ENCODE assay signal across 29 cellular contexts in the genomic region with DNA sequence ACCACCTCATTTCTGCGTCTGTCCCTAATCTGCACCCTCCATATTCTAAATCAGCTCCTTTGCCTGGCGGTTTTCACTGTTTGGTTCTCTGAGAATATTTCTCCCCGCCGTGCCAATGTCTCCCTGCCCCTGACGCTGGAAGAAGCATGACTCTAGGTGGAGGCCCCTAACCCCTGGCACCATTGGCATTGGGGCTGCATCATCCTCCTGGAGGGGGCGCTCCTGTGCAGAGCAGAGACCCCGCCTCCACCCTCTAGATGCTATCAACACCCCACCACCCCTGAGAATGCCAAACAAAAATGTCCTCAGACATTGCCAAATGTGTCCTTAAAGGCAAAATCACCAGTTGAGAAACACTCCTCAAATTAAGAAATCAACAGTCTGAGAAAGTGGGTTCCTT. TPM values are rescaled to one million over a fixed set of nuclear protein-coding genes. Genes with fewer than 3 reads are reported as not detected.
DNase-seq lines count a peak whose midpoint lies in the region; ATAC-seq, FAIRE-seq and TF ChIP-seq lines count a peak whose summit lies in the region.
"Had no signal": no experiment of that assay in that cellular context is flagged by ENCODE, and none has a peak within 500 bp of the region (broad histone marks: within the 10 kb centered on the region; RNA-seq: fewer than 3 reads in every experiment).

No MANE protein-coding gene starts in this region.

- no peaks in the 10 kb centered on the region for H3K4me1 ChIP-seq in HepG2 (ENCODE audit: insufficient read depth, low read length)
- no peaks in the 10 kb centered on the region for H3K4me1 ChIP-seq in right lobe of liver
- no peaks in the 10 kb centered on the region for H3K4me1 ChIP-seq in OCI-LY1 (ENCODE audit: insufficient read depth, low read length, severe bottlenecking)
- no peaks in the 10 kb centered on the region for H3K4me1 ChIP-seq in endodermal cell (ENCODE audit: control insufficient read depth, insufficient read depth, low read length)
- H3K4me1 ChIP-seq: HAP-1 had no signal

- H3K9ac ChIP-seq in HepG2 (ENCODE audit: insufficient read depth, low read depth, low read length), result no peak overlapping the region
- no peak overlapping the region for H3K9ac ChIP-seq in OCI-LY1 (ENCODE audit: low read length)
- no peak overlapping the region for H3K9ac ChIP-seq in endodermal cell (ENCODE audit: extremely low read depth, low read length, poor library complexity, severe bottlenecking)
- H3K9ac ChIP-seq: BLaER1 had no signal

- CTCF ChIA-PET in HepG2 (lab: Yijun Ruan, JAX; ENCODE audit: low intra/inter-chr PET ratio, low total read pairs), result no interaction called here

- H3K9me3 ChIP-seq in HepG2 (ENCODE audit: low read length) (no peaks in the 10 kb centered on the region), right lobe of liver (no peaks in the 10 kb centered on the region), OCI-LY1 (ENCODE audit: low read length) (no peaks in the 10 kb centered on the region), endodermal cell (ENCODE audit: control insufficient read depth, low read length) (no peaks in the 10 kb centered on the region)
- H3K9me3 ChIP-seq: BLaER1, HAP-1 had no signal

- DNase-seq in HepG2 (ENCODE audit: low spot score) (no peak), right lobe of liver (no peak), endodermal cell (peak; percentile 63), foreskin fibroblast (no peak), ACHN (no peak)
- DNase-seq: 8988T; CD4-positive, CD25-positive, alpha-beta regulatory T cell; DMS153; HFFc6; KG1; MM.1S; NCI-H2029; NCI-H446; NCI-H524 treated with DMSO at 0.1 percent for 48 hours; NCI-H774; NK-92 treated with Interleukin-12 subunit alpha and Interleukin-12 subunit beta, amount 100 ng/mL, for 24 hours; SHP77 treated with DMSO at 0.1 percent for 48 hours had no signal

- no peaks in the 10 kb centered on the region for H3K79me2 ChIP-seq in HepG2 (ENCODE audit: insufficient read depth, low read length)
- H3K79me2 ChIP-seq in OCI-LY1 (ENCODE audit: insufficient read depth, low read length), result no peaks in the 10 kb centered on the region

- H2AFZ ChIP-seq in HepG2 (ENCODE audit: low read length) (no peak overlapping the region), OCI-LY1 (ENCODE audit: low read length) (no peak overlapping the region)

- intact Hi-C loops in HepG2 (cut with micrococcal nuclease; ENCODE audit: unreplicated experiment), result no loop called here
- intact Hi-C loops in right lobe of liver (cut with DNase I), result no loop called here

- in situ Hi-C loops in HepG2 (cut with HindIII; ENCODE audit: extremely low pct_ligation_motif_present, low pct_unique_long_range_greater_than_20kb) (no loop called here), ACHN (cut with HindIII; ENCODE audit: low pct_ligation_motif_present, low pct_unique_long_range_greater_than_20kb, low sequenced_read_pairs) (no loop called here)

- TF ChIP-seq CTCF in HepG2 (CRISPR knock-in tag; IDR thresholded peaks at IDR 0.05) (peak; percentile 6; the same call in 1 of the 2 replicates), right lobe of liver (IDR thresholded peaks at IDR 0.05) (no peak), OCI-LY1 (IDR thresholded peaks at IDR 0.05; ENCODE audit: low read length) (peak; percentile 24; the same call in 1 of the 2 replicates), endodermal cell (conservative IDR thresholded peaks at IDR 0.05) (peak; percentile 59), foreskin fibroblast (IDR thresholded peaks at IDR 0.05; ENCODE audit: low read depth, low read length) (no peak)

- H3K27me3 ChIP-seq in HepG2 (ENCODE audit: control insufficient read depth in 1 of 2, insufficient read depth in 2 of 2, low read length in 2 of 2), result peaks cover 0 to 2% of the 10 kb centered on the region in 2 experiments; a peak in 2 of 5 replicates
- H3K27me3 ChIP-seq in right lobe of liver, result no peaks in the 10 kb centered on the region
- no peaks in the 10 kb centered on the region for H3K27me3 ChIP-seq in OCI-LY1 (ENCODE audit: insufficient read depth, low read length)
- no peaks in the 10 kb centered on the region for H3K27me3 ChIP-seq in endodermal cell (ENCODE audit: control insufficient read depth, insufficient read depth, low read length, poor library complexity, severe bottlenecking)
- H3K27me3 ChIP-seq: BLaER1 had no signal

- no peak overlapping the region for H3K4me3 Mint-ChIP-seq in endodermal cell
- H3K4me3 Mint-ChIP-seq: CD4-positive, CD25-positive, alpha-beta regulatory T cell; HFFc6 had no signal

- H3K9me3 Mint-ChIP-seq in endodermal cell, result no peaks in the 10 kb centered on the region
- H3K9me3 Mint-ChIP-seq: CD4-positive, CD25-positive, alpha-beta regulatory T cell had no signal

- H3K4me2 ChIP-seq in HepG2 (ENCODE audit: low read depth, low read length), result no peak overlapping the region
- H3K4me2 ChIP-seq in OCI-LY1 (ENCODE audit: low read length), result no peak overlapping the region
- H3K4me2 ChIP-seq: BLaER1 had no signal

- H3K27ac ChIP-seq in HepG2 (ENCODE audit: extremely low read length, insufficient read depth, low read length) (no peak overlapping the region), right lobe of liver (no peak overlapping the region), OCI-LY1 (ENCODE audit: low read depth, low read length, poor library complexity, severe bottlenecking) (no peak overlapping the region), endodermal cell (ENCODE audit: low read depth, low read length) (no peak overlapping the region)
- H3K27ac ChIP-seq: BLaER1 had no signal

- POLR2A ChIA-PET in HepG2 (lab: Yijun Ruan, JAX), result no interaction called here

- no peak overlapping the region for H3K27ac Mint-ChIP-seq in endodermal cell
- H3K27ac Mint-ChIP-seq: CD4-positive, CD25-positive, alpha-beta regulatory T cell; HFFc6 had no signal

- no peaks in the 10 kb centered on the region for H3K9me2 ChIP-seq in OCI-LY1 (ENCODE audit: low read depth, low read length)

- TF ChIP-seq POLR2A in HepG2 (IDR thresholded peaks at IDR 0.05; ENCODE audit: insufficient read depth in 1 of 2, low read depth in 2 of 2, low read length in 2 of 2) (no peak), right lobe of liver (IDR thresholded peaks at IDR 0.05) (no peak)

- H3K4me1 Mint-ChIP-seq in endodermal cell, result peaks cover 4% of the 10 kb centered on the region
- H3K4me1 Mint-ChIP-seq: CD4-positive, CD25-positive, alpha-beta regulatory T cell had no signal

- no peaks in the 10 kb centered on the region for H3K36me3 Mint-ChIP-seq in endodermal cell (ENCODE audit: low read depth)
- H3K36me3 Mint-ChIP-seq: CD4-positive, CD25-positive, alpha-beta regulatory T cell had no signal

- BruUV-seq in HepG2 (replicated peaks; lab: Mats Ljungman, UMichigan), result no TSS peak

- H3F3A ChIP-seq in OCI-LY1 (ENCODE audit: insufficient read depth, low read length), result no peaks in the 10 kb centered on the region

- ATAC-seq in HepG2, result no peak
- no peak for ATAC-seq in right lobe of liver
- no peak for ATAC-seq in GM18870 (IDR thresholded peaks at IDR 0.05; ENCODE audit: unreplicated experiment)
- no peak for ATAC-seq in HG03342 (IDR thresholded peaks at IDR 0.05; ENCODE audit: unreplicated experiment)
- ATAC-seq: Panc1 had no signal

- H4K20me1 ChIP-seq in HepG2 (ENCODE audit: insufficient read depth, low read length) (no peaks in the 10 kb centered on the region), OCI-LY1 (ENCODE audit: insufficient read depth, low read length) (no peaks in the 10 kb centered on the region)
- H4K20me1 ChIP-seq: BLaER1 had no signal

- WGBS in HepG2 (ENCODE audit: low lambda C conversion rate), result 68% methylated on average over 6 of the region's 7 CpGs
- WGBS in right lobe of liver (ENCODE audit: insufficient coverage, low coverage, low lambda C conversion rate, missing lambda C conversion rate), result 65% methylated on average over 5 of the region's 7 CpGs
- 82 to 92% methylated on average over 5 to 7 of the region's 7 CpGs for WGBS in endodermal cell (ENCODE audit: insufficient coverage in 1 of 2, insufficient read length in 1 of 2), 2 experiments

- H3K36me3 ChIP-seq in HepG2 (replicated peaks in 1 of 2; ENCODE audit: control insufficient read depth in 1 of 2, insufficient read depth in 2 of 2, low read length in 2 of 2) (no peaks in the 10 kb centered on the region), right lobe of liver (no peaks in the 10 kb centered on the region), OCI-LY1 (ENCODE audit: insufficient read depth, low read length) (no peaks in the 10 kb centered on the region), endodermal cell (ENCODE audit: control insufficient read depth, insufficient read depth, low read length) (no peaks in the 10 kb centered on the region)
- H3K36me3 ChIP-seq: BLaER1, HAP-1 had no signal

- H3K4me3 ChIP-seq in HepG2 (replicated peaks in 1 of 3; ENCODE audit: insufficient read depth in 1 of 3, low read depth in 2 of 3, low read length in 3 of 3), result no peak overlapping the region
- H3K4me3 ChIP-seq in right lobe of liver, result no peak overlapping the region
- H3K4me3 ChIP-seq in OCI-LY1 (ENCODE audit: low read depth, low read length, poor library complexity, severe bottlenecking), result no peak overlapping the region
- H3K4me3 ChIP-seq in endodermal cell (ENCODE audit: low read length), result no peak overlapping the region
- H3K4me3 ChIP-seq in foreskin fibroblast (ENCODE audit: low read depth in 1 of 2, low read length in 2 of 2), result no peak overlapping the region
- H3K4me3 ChIP-seq: BLaER1, HAP-1 had no signal

- FAIRE-seq in HepG2 (lab: Jason Lieb, UNC), result no peak
- FAIRE-seq: G401.6, GM12891, GM19239, HTR-8/SVneo had no signal

- TF ChIP-seq EP300 in HepG2 (IDR thresholded peaks at IDR 0.05; ENCODE audit: low read depth in 2 of 2, low read length in 2 of 2) (no peak), HepG2 (CRISPR knock-in tag; IDR thresholded peaks at IDR 0.05; ENCODE audit: borderline replicate concordance) (no peak)

- no peak for TF ChIP-seq RAD21 in HepG2 (CRISPR knock-in tag; IDR thresholded peaks at IDR 0.05)

- H3K27me3 Mint-ChIP-seq in endodermal cell (ENCODE audit: insufficient read depth), result peaks cover 24% of the 10 kb centered on the region

RNA-seq across cellular contexts. Expression of a gene that starts 6.5 kb away (rescaled TPM):
- not detected in 2 replicates for total RNA-seq in HepG2 (2016; rRNA removed; fragmentation: Illumina TruSeq; extraction: Trizol)
- not detected in 2 replicates for total RNA-seq in HepG2 (2016; cell fraction: cytosol; rRNA removed; fragmentation: Illumina TruSeq; extraction: Trizol; ENCODE audit: low read depth)
- not detected in 2 replicates for total RNA-seq in HepG2 (2016; cell fraction: insoluble cytoplasmic fraction; rRNA removed; fragmentation: Illumina TruSeq; extraction: Trizol)
- not detected in 2 replicates for total RNA-seq in HepG2 (2016; cell fraction: membrane; rRNA removed; fragmentation: Illumina TruSeq; extraction: Trizol)
- not detected in 2 replicates for total RNA-seq in HepG2 (2016; cell fraction: nucleus; rRNA removed; fragmentation: Illumina TruSeq; extraction: Trizol)
- not detected in 2 replicates for polyA plus RNA-seq in HepG2 (2011; rRNA removed)
- polyA plus RNA-seq in HepG2 (2011; cell fraction: cytosol; rRNA removed), result 0.05 TPM in 1 of 2 replicates, not detected in the other
- polyA plus RNA-seq in HepG2 (2011; cell fraction: nucleus; rRNA removed), result not detected in 2 replicates
- not detected in 2 replicates for polyA plus RNA-seq in HepG2 (2012)
- 0.06 TPM in 1 of 2 replicates, not detected in the other for polyA plus RNA-seq in HepG2 (2016; cell fraction: cytosol; fragmentation: Illumina TruSeq; extraction: Trizol; ENCODE audit: low read depth)
- polyA plus RNA-seq in HepG2 (2016; cell fraction: insoluble cytoplasmic fraction; fragmentation: Illumina TruSeq; extraction: Trizol; ENCODE audit: low read depth), result not detected in 2 replicates
- polyA plus RNA-seq in HepG2 (2016; cell fraction: membrane; fragmentation: Illumina TruSeq; extraction: Trizol; ENCODE audit: low read depth), result not detected in 2 replicates
- not detected in 2 replicates for polyA plus RNA-seq in HepG2 (2016; cell fraction: nucleus; fragmentation: Illumina TruSeq; extraction: Trizol; ENCODE audit: insufficient read depth, low read depth)
- 0.32 TPM in 1 of 2 replicates, not detected in the other for polyA minus RNA-seq in HepG2 (2011; rRNA and poly(A)+ RNA removed; ENCODE audit: low replicate concordance)
- not detected in 2 replicates for polyA minus RNA-seq in HepG2 (2011; cell fraction: cytosol; rRNA and poly(A)+ RNA removed)
- not detected in 2 replicates for polyA minus RNA-seq in HepG2 (2011; cell fraction: nucleus; rRNA and poly(A)+ RNA removed)
- total RNA-seq in right lobe of liver, result not detected
- not detected for total RNA-seq in endodermal cell
- polyA plus RNA-seq in endodermal cell (2013, experiment 1 of 2), result 0.14 TPM
- not detected for polyA plus RNA-seq in endodermal cell (2013, experiment 2 of 2)
- total RNA-seq: CD4-positive, CD25-positive, alpha-beta regulatory T cell; Daoy had no signal
- polyA plus RNA-seq: AG04450; CD4-positive, CD25-positive, alpha-beta regulatory T cell had no signal

RNA-seq across cellular contexts. Expression of a gene that starts 11.0 kb away (rescaled TPM):
- total RNA-seq in HepG2 (2016; rRNA removed; fragmentation: Illumina TruSeq; extraction: Trizol) (not detected in 2 replicates), right lobe of liver (not detected), endodermal cell (not detected)
- not detected in 2 replicates for total RNA-seq in HepG2 (2016; cell fraction: cytosol; rRNA removed; fragmentation: Illumina TruSeq; extraction: Trizol; ENCODE audit: low read depth)
- not detected in 2 replicates for total RNA-seq in HepG2 (2016; cell fraction: insoluble cytoplasmic fraction; rRNA removed; fragmentation: Illumina TruSeq; extraction: Trizol)
- not detected in 2 replicates for total RNA-seq in HepG2 (2016; cell fraction: membrane; rRNA removed; fragmentation: Illumina TruSeq; extraction: Trizol)
- not detected in 2 replicates for total RNA-seq in HepG2 (2016; cell fraction: nucleus; rRNA removed; fragmentation: Illumina TruSeq; extraction: Trizol)
- polyA plus RNA-seq in HepG2 (2011; rRNA removed), result not detected in 2 replicates
- not detected in 2 replicates for polyA plus RNA-seq in HepG2 (2011; cell fraction: cytosol; rRNA removed)
- not detected in 2 replicates for polyA plus RNA-seq in HepG2 (2011; cell fraction: nucleus; rRNA removed)
- polyA plus RNA-seq in HepG2 (2012), result not detected in 2 replicates
- polyA plus RNA-seq in HepG2 (2016; cell fraction: cytosol; fragmentation: Illumina TruSeq; extraction: Trizol; ENCODE audit: low read depth), result not detected in 2 replicates
- not detected in 2 replicates for polyA plus RNA-seq in HepG2 (2016; cell fraction: insoluble cytoplasmic fraction; fragmentation: Illumina TruSeq; extraction: Trizol; ENCODE audit: low read depth)
- not detected in 2 replicates for polyA plus RNA-seq in HepG2 (2016; cell fraction: membrane; fragmentation: Illumina TruSeq; extraction: Trizol; ENCODE audit: low read depth)
- polyA plus RNA-seq in HepG2 (2016; cell fraction: nucleus; fragmentation: Illumina TruSeq; extraction: Trizol; ENCODE audit: insufficient read depth, low read depth), result not detected in 2 replicates
- polyA minus RNA-seq in HepG2 (2011; rRNA and poly(A)+ RNA removed; ENCODE audit: low replicate concordance), result not detected in 2 replicates
- not detected in 2 replicates for polyA minus RNA-seq in HepG2 (2011; cell fraction: cytosol; rRNA and poly(A)+ RNA removed)
- not detected in 2 replicates for polyA minus RNA-seq in HepG2 (2011; cell fraction: nucleus; rRNA and poly(A)+ RNA removed)
- not detected for polyA plus RNA-seq in endodermal cell (2013, experiment 1 of 2)
- polyA plus RNA-seq in endodermal cell (2013, experiment 2 of 2), result not detected
- total RNA-seq: CD4-positive, CD25-positive, alpha-beta regulatory T cell; Daoy; HFFc6 had no signal
- polyA plus RNA-seq: AG04450; CD4-positive, CD25-positive, alpha-beta regulatory T cell had no signal

RNA-seq across cellular contexts. Expression of a gene that starts 15.3 kb away (rescaled TPM):
- total RNA-seq in HepG2 (2016; rRNA removed; fragmentation: Illumina TruSeq; extraction: Trizol), result not detected in 2 replicates
- not detected in 2 replicates for total RNA-seq in HepG2 (2016; cell fraction: cytosol; rRNA removed; fragmentation: Illumina TruSeq; extraction: Trizol; ENCODE audit: low read depth)
- total RNA-seq in HepG2 (2016; cell fraction: insoluble cytoplasmic fraction; rRNA removed; fragmentation: Illumina TruSeq; extraction: Trizol), result not detected in 2 replicates
- not detected in 2 replicates for total RNA-seq in HepG2 (2016; cell fraction: membrane; rRNA removed; fragmentation: Illumina TruSeq; extraction: Trizol)
- total RNA-seq in HepG2 (2016; cell fraction: nucleus; rRNA removed; fragmentation: Illumina TruSeq; extraction: Trizol), result not detected in 2 replicates
- polyA plus RNA-seq in HepG2 (2011; rRNA removed), result not detected in 2 replicates
- not detected in 2 replicates for polyA plus RNA-seq in HepG2 (2011; cell fraction: cytosol; rRNA removed)
- not detected in 2 replicates for polyA plus RNA-seq in HepG2 (2011; cell fraction: nucleus; rRNA removed)
- polyA plus RNA-seq in HepG2 (2012), result not detected in 2 replicates
- not detected in 2 replicates for polyA plus RNA-seq in HepG2 (2016; cell fraction: cytosol; fragmentation: Illumina TruSeq; extraction: Trizol; ENCODE audit: low read depth)
- not detected in 2 replicates for polyA plus RNA-seq in HepG2 (2016; cell fraction: insoluble cytoplasmic fraction; fragmentation: Illumina TruSeq; extraction: Trizol; ENCODE audit: low read depth)
- not detected in 2 replicates for polyA plus RNA-seq in HepG2 (2016; cell fraction: membrane; fragmentation: Illumina TruSeq; extraction: Trizol; ENCODE audit: low read depth)
- not detected in 2 replicates for polyA plus RNA-seq in HepG2 (2016; cell fraction: nucleus; fragmentation: Illumina TruSeq; extraction: Trizol; ENCODE audit: insufficient read depth, low read depth)
- not detected in 2 replicates for polyA minus RNA-seq in HepG2 (2011; rRNA and poly(A)+ RNA removed; ENCODE audit: low replicate concordance)
- not detected in 2 replicates for polyA minus RNA-seq in HepG2 (2011; cell fraction: cytosol; rRNA and poly(A)+ RNA removed)
- polyA minus RNA-seq in HepG2 (2011; cell fraction: nucleus; rRNA and poly(A)+ RNA removed), result not detected in 2 replicates
- under 1 TPM in 2 of 6 experiments, not detected in 4; 0.42 to 0.46 TPM for total RNA-seq in right lobe of liver
- total RNA-seq in endodermal cell, result under 1 TPM in 1 of 2 donors, not detected in 1; 0.40 TPM
- polyA plus RNA-seq in endodermal cell (2013, experiment 1 of 2), result 20.2 TPM
- 19.9 TPM for polyA plus RNA-seq in endodermal cell (2013, experiment 2 of 2)
- total RNA-seq: CD4-positive, CD25-positive, alpha-beta regulatory T cell; Daoy; HFFc6 had no signal
- polyA plus RNA-seq: AG04450; CD4-positive, CD25-positive, alpha-beta regulatory T cell had no signal

RNA-seq across cellular contexts. Expression of a gene that starts 50.0 kb away (rescaled TPM):
- total RNA-seq in HepG2 (2016; rRNA removed; fragmentation: Illumina TruSeq; extraction: Trizol), result 24.4 and 30.3 TPM in 2 replicates
- 8.7 and 10.7 TPM in 2 replicates for total RNA-seq in HepG2 (2016; cell fraction: cytosol; rRNA removed; fragmentation: Illumina TruSeq; extraction: Trizol; ENCODE audit: low read depth)
- total RNA-seq in HepG2 (2016; cell fraction: insoluble cytoplasmic fraction; rRNA removed; fragmentation: Illumina TruSeq; extraction: Trizol), result 24.3 and 28.9 TPM in 2 replicates
- total RNA-seq in HepG2 (2016; cell fraction: membrane; rRNA removed; fragmentation: Illumina TruSeq; extraction: Trizol), result 18.5 and 19.0 TPM in 2 replicates
- total RNA-seq in HepG2 (2016; cell fraction: nucleus; rRNA removed; fragmentation: Illumina TruSeq; extraction: Trizol), result 16.6 and 20.8 TPM in 2 replicates
- 27.4 and 34.2 TPM in 2 replicates for polyA plus RNA-seq in HepG2 (2011; rRNA removed)
- 26.3 and 39.4 TPM in 2 replicates for polyA plus RNA-seq in HepG2 (2011; cell fraction: cytosol; rRNA removed)
- 141 and 147 TPM in 2 replicates for polyA plus RNA-seq in HepG2 (2011; cell fraction: nucleus; rRNA removed)
- polyA plus RNA-seq in HepG2 (2012), result 31.4 and 36.8 TPM in 2 replicates
- 9.9 and 10.2 TPM in 2 replicates for polyA plus RNA-seq in HepG2 (2016; cell fraction: cytosol; fragmentation: Illumina TruSeq; extraction: Trizol; ENCODE audit: low read depth)
- polyA plus RNA-seq in HepG2 (2016; cell fraction: insoluble cytoplasmic fraction; fragmentation: Illumina TruSeq; extraction: Trizol; ENCODE audit: low read depth), result 35.6 and 37.8 TPM in 2 replicates
- polyA plus RNA-seq in HepG2 (2016; cell fraction: membrane; fragmentation: Illumina TruSeq; extraction: Trizol; ENCODE audit: low read depth), result 15.1 and 15.7 TPM in 2 replicates
- 59.4 and 67.1 TPM in 2 replicates for polyA plus RNA-seq in HepG2 (2016; cell fraction: nucleus; fragmentation: Illumina TruSeq; extraction: Trizol; ENCODE audit: insufficient read depth, low read depth)
- 7.0 and 28.3 TPM in 2 replicates for polyA minus RNA-seq in HepG2 (2011; rRNA and poly(A)+ RNA removed; ENCODE audit: low replicate concordance)
- polyA minus RNA-seq in HepG2 (2011; cell fraction: cytosol; rRNA and poly(A)+ RNA removed), result 15.8 and 20.3 TPM in 2 replicates
- polyA minus RNA-seq in HepG2 (2011; cell fraction: nucleus; rRNA and poly(A)+ RNA removed), result 11.1 and 17.4 TPM in 2 replicates
- total RNA-seq in right lobe of liver, result 10 to 100 TPM; 23.2 to 38.4 (median 30.8) TPM
- total RNA-seq in endodermal cell, result 10 to 100 TPM; 50.2 to 58.8 TPM
- 36.7 TPM for polyA plus RNA-seq in endodermal cell (2013, experiment 1 of 2)
- 31.4 TPM for polyA plus RNA-seq in endodermal cell (2013, experiment 2 of 2)

Comparison
In these comparisons a context has a peak if more than half of its experiments do, and no peak if none do; other contexts are left out.
1. CTCF ChIP-seq: peak in HepG2 (single experiment), OCI-LY1 (single experiment) and endodermal cell (single experiment); none in right lobe of liver (0 of 4) and foreskin fibroblast (single experiment).